ENCODE assay signal across 35 cellular contexts in genomic region chr2:116537811-116538210, GRCh38.
"Had no signal": no experiment of that assay in that cellular context is flagged by ENCODE, and none has a peak within 500 bp of the region (broad histone marks: within the 10 kb centered on the region; RNA-seq: fewer than 3 reads in every experiment).

No MANE protein-coding gene starts in this region.

- DNase-seq: Karpas-422, Kasumi-1, KG1, MG63, MM.1S, MV-4-11, NCI-H1048, NCI-H1092, NCI-H1092 treated with DMSO at 0.1 percent for 48 hours, NCI-H1105, NCI-H1105 treated with DMSO at 0.1 percent for 48 hours, NCI-H1417, NCI-H1417 treated with DMSO at 0.1 percent for 48 hours, NCI-H1436, NCI-H1436 treated with DMSO at 0.1 percent for 48 hours, NCI-H146, NCI-H1694, NCI-H1694 treated with DMSO at 0.1 percent for 48 hours, NCI-H187, NCI-H187 treated with DMSO at 0.1 percent for 48 hours, NCI-H1930, NCI-H2029, NCI-H2029 treated with DMSO at 0.1 percent for 48 hours, NCI-H2081, NCI-H2081 treated with DMSO at 0.1 percent for 48 hours, NCI-H2107, NCI-H2171, NCI-H2171 treated with DMSO at 0.1 percent for 48 hours, NCI-H2227 treated with DMSO at 0.1 percent for 48 hours, NCI-H226, NCI-H345, NCI-H446, NCI-H446 treated with DMSO at 0.1 percent for 48 hours, NCI-H510A, NCI-H510A treated with DMSO at 0.1 percent for 48 hours had no signal
